18 cellular contexts compared by ENCODE assay signal in the genomic region with DNA sequence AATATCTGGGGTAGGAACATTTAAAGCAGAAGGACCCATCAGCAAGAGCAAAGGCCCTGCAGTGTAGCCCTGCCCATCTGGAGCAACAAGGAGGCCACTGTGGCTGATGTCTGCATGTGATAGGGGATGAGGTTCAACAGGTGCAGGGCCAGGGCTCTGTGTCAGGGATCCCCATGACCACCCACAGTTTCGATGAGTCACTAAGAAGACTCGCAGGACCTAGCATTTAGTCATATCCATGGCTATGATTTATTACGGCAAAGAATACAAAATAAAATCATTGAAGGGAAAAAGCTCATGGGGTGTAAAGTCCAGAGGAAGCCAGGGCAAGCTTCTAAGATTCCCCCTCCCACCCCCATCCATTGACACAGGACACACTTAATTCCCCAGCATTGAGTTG.
DNase-seq lines count a peak whose midpoint lies in the region; ATAC-seq and TF ChIP-seq lines count a peak whose summit lies in the region.
"Had no signal": no experiment of that assay in that cellular context is flagged by ENCODE, and none has a peak within 500 bp of the region (broad histone marks: within the 10 kb centered on the region; RNA-seq: fewer than 3 reads in every experiment).

No MANE protein-coding gene starts in this region.

- ATAC-seq in HG03342 (IDR thresholded peaks at IDR 0.05; ENCODE audit: unreplicated experiment) (peak; percentile 46), lower lobe of right lung (no peak)
- ATAC-seq: activated CD8-positive, alpha-beta memory T cell treated with anti-CD3 and anti-CD28 coated beads, Interleukin-2, amount 10 ng/mL, durations not matched to agents 7 days and 5 days had no signal

- H3K9me3 ChIP-seq in SJCRH30 (replicated peaks) (peaks cover 7% of the 10 kb centered on the region; the same call in 1 of the 2 replicates), WERI-Rb-1 (ENCODE audit: severe bottlenecking) (no peaks in the 10 kb centered on the region), lower lobe of right lung (no peaks in the 10 kb centered on the region)
- H3K9me3 ChIP-seq: neutrophil had no signal

- peaks cover 20% of the 10 kb centered on the region for H3K4me1 ChIP-seq in SJCRH30
- no peaks in the 10 kb centered on the region for H3K4me1 ChIP-seq in lower lobe of right lung

- TF ChIP-seq CTCF in WERI-Rb-1 (IDR thresholded peaks at IDR 0.05; ENCODE audit: low read depth, low read length) = no peak
- no peak for TF ChIP-seq CTCF in lower lobe of right lung (IDR thresholded peaks at IDR 0.05)

- peak; percentile 92 for DNase-seq in ACHN
- DNase-seq in SJCRH30 = peak; percentile 96 to 98
- DNase-seq in glomerular visceral epithelial cell (ENCODE audit: extremely low spot score) = peak; percentile 91
- DNase-seq in DMS153 (lab: John Stamatoyannopoulos, UW) = no peak
- no peak for DNase-seq in OCI-M1 (lab: John Stamatoyannopoulos, UW)
- DNase-seq in WERI-Rb-1 = no peak
- DNase-seq in lower lobe of right lung = no peak
- DNase-seq: activated CD8-positive, alpha-beta memory T cell treated with anti-CD3 and anti-CD28 coated beads, Interleukin-2, amount 10 ng/mL, durations not matched to agents 7 days and 5 days; activated naive CD4-positive, alpha-beta T cell; effector memory CD4-positive, alpha-beta T cell; GOT3; NCI-H2107; NK-92 treated with Interleukin-12 subunit alpha and Interleukin-12 subunit beta, amount 100 ng/mL, for 24 hours; stimulated activated naive CD4-positive, alpha-beta T cell had no signal

- H3K27me3 ChIP-seq in SJCRH30 = no peaks in the 10 kb centered on the region
- no peaks in the 10 kb centered on the region for H3K27me3 ChIP-seq in WERI-Rb-1 (ENCODE audit: insufficient read depth, low read depth, severe bottlenecking)
- no peaks in the 10 kb centered on the region for H3K27me3 ChIP-seq in lower lobe of right lung (ENCODE audit: low read depth)
- H3K27me3 ChIP-seq: neutrophil had no signal

- in situ Hi-C loops in ACHN (cut with HindIII; ENCODE audit: low pct_ligation_motif_present, low pct_unique_long_range_greater_than_20kb, low sequenced_read_pairs) = no loop called here

- H3K27ac ChIP-seq in SJCRH30 = peak overlapping the region; percentile 85
- no peak overlapping the region for H3K27ac ChIP-seq in WERI-Rb-1
- H3K27ac ChIP-seq in lower lobe of right lung = no peak overlapping the region
- H3K27ac ChIP-seq: neutrophil, SK-N-MC, VCaP had no signal

- H3K4me3 ChIP-seq in SJCRH30 = no peak overlapping the region
- no peak overlapping the region for H3K4me3 ChIP-seq in WERI-Rb-1 (ENCODE audit: low read depth, low read length)
- no peak overlapping the region for H3K4me3 ChIP-seq in lower lobe of right lung
- H3K4me3 ChIP-seq: SK-N-MC had no signal

- intact Hi-C loops in lower lobe of right lung (cut with DNase I) = no loop called here

- H3K36me3 ChIP-seq in SJCRH30 (no peaks in the 10 kb centered on the region; the same call in 1 of the 2 replicates), WERI-Rb-1 (peaks cover 54% of the 10 kb centered on the region), lower lobe of right lung (no peaks in the 10 kb centered on the region)
- H3K36me3 ChIP-seq: neutrophil had no signal

Comparison
In these comparisons a context has a peak if more than half of its experiments do, and no peak if none do; other contexts are left out.
1. DNase-seq: peak in ACHN (single experiment), SJCRH30 (2 of 2) and glomerular visceral epithelial cell (single experiment); none in DMS153 (single experiment), OCI-M1 (single experiment), WERI-Rb-1 (single experiment) and lower lobe of right lung (single experiment).